In genomic region chr11:86916330-86916729, GRCh38 we compare ENCODE assay signal across 10 cellular contexts. TPM values are rescaled to one million over a fixed set of nuclear protein-coding genes. Genes with fewer than 3 reads are reported as not detected.
DNase-seq lines count a peak whose midpoint lies in the region; ATAC-seq and TF ChIP-seq lines count a peak whose summit lies in the region.
"Had no signal": no experiment of that assay in that cellular context is flagged by ENCODE, and none has a peak within 500 bp of the region (broad histone marks: within the 10 kb centered on the region; RNA-seq: fewer than 3 reads in every experiment).

No MANE protein-coding gene starts in this region.

- TF ChIP-seq CTCF in Panc1 (IDR thresholded peaks at IDR 0.05) (no peak), fibroblast of lung (conservative IDR thresholded peaks at IDR 0.05 in 1 of 2, IDR thresholded peaks at IDR 0.05 in 1 of 2; ENCODE audit: low read depth in 1 of 2, low read length in 2 of 2) (no peak), osteoblast (IDR thresholded peaks at IDR 0.05; ENCODE audit: extremely low read depth, low read depth, low read length) (no peak)

- H4K20me1 ChIP-seq in fibroblast of lung (ENCODE audit: control insufficient read depth, extremely low read depth, insufficient read depth, low read length) (no peaks in the 10 kb centered on the region), osteoblast (ENCODE audit: insufficient read depth, low read length) (no peaks in the 10 kb centered on the region)

- H3K36me3 ChIP-seq in Panc1 (ENCODE audit: control insufficient read depth, insufficient read depth, low read length) = no peaks in the 10 kb centered on the region
- H3K36me3 ChIP-seq in fibroblast of lung (ENCODE audit: control insufficient read depth, insufficient read depth, low read length) = no peaks in the 10 kb centered on the region
- H3K36me3 ChIP-seq in osteoblast (ENCODE audit: insufficient read depth, low read length) = no peaks in the 10 kb centered on the region

- intact Hi-C loops in Panc1 (cut with micrococcal nuclease; ENCODE audit: unreplicated experiment) = loop anchor here (10.0 kb wide), 1 partner anchor 542 kb away; the partner anchor contains the start of gene CCDC81

- H3K79me2 ChIP-seq in fibroblast of lung (ENCODE audit: control insufficient read depth, insufficient read depth, low read length) = no peaks in the 10 kb centered on the region
- H3K79me2 ChIP-seq in osteoblast (ENCODE audit: insufficient read depth, low read length) = no peaks in the 10 kb centered on the region

- H2AFZ ChIP-seq in fibroblast of lung (ENCODE audit: low read length) (peak overlapping the region; percentile 79), osteoblast (ENCODE audit: low read length) (peak overlapping the region; percentile 86)

- no peaks in the 10 kb centered on the region for H3K27me3 ChIP-seq in Panc1 (ENCODE audit: control insufficient read depth, insufficient read depth, low read length)
- H3K27me3 ChIP-seq in fibroblast of lung (ENCODE audit: control insufficient read depth, insufficient read depth, low read length) = no peaks in the 10 kb centered on the region
- H3K27me3 ChIP-seq in osteoblast (ENCODE audit: insufficient read depth, low read length) = no peaks in the 10 kb centered on the region

- H3K4me1 ChIP-seq in Panc1 (ENCODE audit: control insufficient read depth, insufficient read depth, low read length) (peaks cover 10% of the 10 kb centered on the region), fibroblast of lung (ENCODE audit: control insufficient read depth, extremely low read depth, insufficient read depth, low read length) (peaks cover 10% of the 10 kb centered on the region), osteoblast (ENCODE audit: insufficient read depth, low read length) (peaks cover 34% of the 10 kb centered on the region)

- peak overlapping the region; percentile 64 for H3K27ac ChIP-seq in Panc1 (ENCODE audit: low read length)
- H3K27ac ChIP-seq in fibroblast of lung (ENCODE audit: insufficient read depth, low read length) = peak overlapping the region; percentile 91
- peak overlapping the region; percentile 92 for H3K27ac ChIP-seq in osteoblast (ENCODE audit: low read depth, low read length)

- BruUV-seq in Panc1 (replicated peaks; lab: Mats Ljungman, UMichigan) = no TSS peak

- ATAC-seq in Panc1 (peak; percentile 68), GM21723 (IDR thresholded peaks at IDR 0.05; ENCODE audit: unreplicated experiment) (no peak)
- ATAC-seq: WTC11 had no signal

- H3K4me3 ChIP-seq in Panc1 (ENCODE audit: low read depth in 2 of 2, low read length in 2 of 2) (no peak overlapping the region), fibroblast of lung (replicated peaks in 1 of 4; ENCODE audit: control extremely low read depth in 1 of 4, insufficient read depth in 1 of 4, low read depth in 3 of 4, low read length in 4 of 4) (peak overlapping the region in 2 of 4 experiments; percentile 5 to 29), osteoblast (ENCODE audit: insufficient read depth, low read length) (peak overlapping the region; percentile 28)

- CTCF ChIA-PET in Panc1 (lab: Charles Lee) = no interaction called here

- POLR2A ChIA-PET in Panc1 (lab: Charles Lee) = no interaction called here

- H3K9me3 ChIP-seq in Panc1 (ENCODE audit: control insufficient read depth, insufficient read depth, low read depth, low read length) (no peaks in the 10 kb centered on the region), fibroblast of lung (ENCODE audit: control insufficient read depth, insufficient read depth, low read depth, low read length) (no peaks in the 10 kb centered on the region), osteoblast (ENCODE audit: low read depth, low read length) (no peaks in the 10 kb centered on the region)

- peak overlapping the region; percentile 85 for H3K4me2 ChIP-seq in fibroblast of lung (ENCODE audit: extremely low read depth, insufficient read depth, low read length)
- peak overlapping the region; percentile 82 for H3K4me2 ChIP-seq in osteoblast (ENCODE audit: insufficient read depth, low read length)

- in situ Hi-C loops in Panc1 (cut with HindIII; ENCODE audit: low pct_unique_long_range_greater_than_20kb, low sequenced_read_pairs) = no loop called here

- DNase-seq in AG20443 (ENCODE audit: low spot score) (peak; percentile 81), Panc1 (ENCODE audit: low read depth, low spot score) (no peak), fibroblast of lung (ENCODE audit: low read depth in 2 of 2) (peak; percentile 66 to 92), osteoblast (ENCODE audit: insufficient read length, low spot score, missing footprints) (peak; percentile 85), midbrain (lab: John Stamatoyannopoulos, UW) (no peak), NCI-H187 treated with DMSO at 0.1 percent for 48 hours (lab: John Stamatoyannopoulos, UW) (no peak), NCI-H446 (lab: John Stamatoyannopoulos, UW) (no peak)
- DNase-seq: stimulated activated CD4-positive, alpha-beta T cell treated with anti-CD3 and anti-CD28 coated beads, Interleukin-12 subunit alpha, Interleukin-12 subunit beta, amount 100 ng/mL, for 4 hours had no signal

- peak overlapping the region; percentile 22 for H3K9ac ChIP-seq in fibroblast of lung (ENCODE audit: insufficient read depth, low read length)

RNA-seq across cellular contexts. Expression of gene FZD4, which starts 38.9 kb away (rescaled TPM):
- total RNA-seq in Panc1 (2021; ENCODE audit: unreplicated experiment) = 11.1 TPM
- 4.7 TPM for polyA plus RNA-seq in Panc1 (2012; ENCODE audit: insufficient read length)
- total RNA-seq in fibroblast of lung = 11.8 and 15.7 TPM in 2 replicates
- 6.4 and 17.8 TPM in 2 replicates for polyA plus RNA-seq in fibroblast of lung
- 4.1 and 11.5 TPM in 2 replicates for polyA plus RNA-seq in fibroblast of lung (2012)
- polyA minus RNA-seq in fibroblast of lung (ENCODE audit: low replicate concordance) = 5.6 and 10.3 TPM in 2 replicates
- total RNA-seq in osteoblast = 12.7 and 16.2 TPM in 2 replicates

Comparison
In these comparisons a context has a peak if more than half of its experiments do, and no peak if none do; other contexts are left out.
1. DNase-seq: peak in AG20443 (single experiment), fibroblast of lung (2 of 2) and osteoblast (single experiment); none in Panc1 (single experiment), midbrain (single experiment), NCI-H187 treated with DMSO at 0.1 percent for 48 hours (single experiment) and NCI-H446 (0 of 2).
2. Peak in every context shown above with its lines, with median percentiles within 50 percentile points of each other: H3K27ac ChIP-seq.